ENCODE assay signal across 8 cellular contexts in the genomic region with DNA sequence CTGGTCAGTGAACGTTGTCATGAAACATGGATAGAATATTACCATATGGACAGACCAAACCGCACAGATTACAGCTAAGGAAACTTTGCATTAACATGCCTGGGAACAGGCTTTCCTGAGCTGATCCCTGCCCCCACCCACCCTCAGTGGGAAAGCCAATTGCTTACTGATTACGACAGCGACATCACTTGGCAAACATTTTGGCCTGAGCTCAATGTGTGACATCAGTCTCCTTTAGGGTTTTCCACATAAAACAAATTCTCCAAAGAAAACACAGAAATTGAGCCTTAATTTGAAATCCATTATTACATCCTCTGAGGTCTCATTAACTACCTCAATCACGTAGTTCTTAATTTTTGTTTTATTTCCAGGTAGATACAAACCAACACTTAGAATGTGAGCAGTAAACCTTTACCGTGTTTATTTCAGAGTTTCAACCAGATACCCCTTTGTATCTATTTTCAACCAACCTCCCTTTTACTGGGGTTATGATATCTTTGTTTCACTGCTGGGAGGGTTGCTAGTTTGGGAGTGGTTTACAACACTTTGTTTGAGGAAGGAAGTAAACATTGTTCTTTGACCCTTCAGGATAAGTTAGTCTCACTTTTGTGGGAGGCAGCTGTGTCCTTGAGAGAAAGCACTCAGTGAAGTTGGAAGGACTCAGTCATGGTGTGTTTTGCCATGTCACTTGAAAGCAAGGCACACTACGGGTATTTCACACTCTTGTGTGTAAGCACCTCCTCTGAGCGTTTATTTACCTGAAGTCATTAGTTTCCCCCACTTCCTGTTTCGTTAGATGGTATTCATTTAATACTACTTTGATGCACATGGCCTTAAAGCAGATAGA.
DNase-seq lines count a peak whose midpoint lies in the region; ATAC-seq and TF ChIP-seq lines count a peak whose summit lies in the region.

No MANE protein-coding gene starts in this region.

- H3K4me1 Mint-ChIP-seq in type B pancreatic cell (ENCODE audit: unreplicated experiment) (peaks cover 21% of the 10 kb centered on the region), natural killer cell (peaks cover 7% of the 10 kb centered on the region in 2 donors)

- H3K9me3 Mint-ChIP-seq in type B pancreatic cell (peaks cover 16% of the 10 kb centered on the region), natural killer cell (no peaks in the 10 kb centered on the region)

- H3K9me3 ChIP-seq in BE2C, result no peaks in the 10 kb centered on the region; the same call in 1 of the 2 replicates

- H3K4me3 ChIP-seq in BE2C (ENCODE audit: low read depth, low read length) (no peak overlapping the region), astrocyte of the spinal cord (ENCODE audit: low read depth, low read length) (no peak overlapping the region)

- TF ChIP-seq RAD21 in Ishikawa (IDR thresholded peaks at IDR 0.05; ENCODE audit: low read depth), result no peak

- H3K36me3 Mint-ChIP-seq in type B pancreatic cell, result peaks cover 19% of the 10 kb centered on the region
- H3K36me3 Mint-ChIP-seq in natural killer cell, result no peaks in the 10 kb centered on the region

- no peaks in the 10 kb centered on the region for H3K27me3 ChIP-seq in BE2C

- H3K27me3 Mint-ChIP-seq in type B pancreatic cell, result no peaks in the 10 kb centered on the region
- no peaks in the 10 kb centered on the region for H3K27me3 Mint-ChIP-seq in natural killer cell (ENCODE audit: low read depth in 2 of 2)

- in situ Hi-C loops in astrocyte of the spinal cord (cut with HindIII; ENCODE audit: low sequenced_read_pairs), result no loop called here

- intact Hi-C loops in left colon (cut with DNase I, micrococcal nuclease) (no loop called here), natural killer cell (cut with micrococcal nuclease) (no loop called here)

- peaks cover 19% of the 10 kb centered on the region for H3K4me1 ChIP-seq in BE2C

- peak; percentile 36 for DNase-seq in BE2C
- DNase-seq in astrocyte of the spinal cord (ENCODE audit: low read depth, low spot score), result peak; percentile 38
- peak; percentile 68 to 74 for DNase-seq in left colon
- no peak for DNase-seq in type B pancreatic cell (ENCODE audit: extremely low spot score, unreplicated experiment)
- no peak for DNase-seq in natural killer cell
- no peak for DNase-seq in foreskin melanocyte
- DNase-seq in NCI-H524 treated with DMSO at 0.1 percent for 48 hours (lab: John Stamatoyannopoulos, UW), result no peak

- TF ChIP-seq CTCF in BE2C (IDR thresholded peaks at IDR 0.05; ENCODE audit: low read depth, low read length) (no peak), astrocyte of the spinal cord (IDR thresholded peaks at IDR 0.05; ENCODE audit: low read depth, low read length) (no peak), type B pancreatic cell (conservative IDR thresholded peaks at IDR 0.05) (no peak), natural killer cell (IDR thresholded peaks at IDR 0.05) (no peak)

- H3K4me3 Mint-ChIP-seq in type B pancreatic cell (no peak overlapping the region), natural killer cell (no peak overlapping the region)

- H3K27ac Mint-ChIP-seq in type B pancreatic cell (peak overlapping the region; percentile 68), natural killer cell (no peak overlapping the region)

- ATAC-seq in left colon, result peak; percentile 93
- no peak for ATAC-seq in natural killer cell

- no peaks in the 10 kb centered on the region for H3K36me3 ChIP-seq in BE2C

- no peak for TF ChIP-seq EP300 in Ishikawa (IDR thresholded peaks at IDR 0.05; ENCODE audit: borderline replicate concordance)

TF ChIP-seq in Ishikawa, 13 proteins besides CTCF, POLR2A, EP300 and RAD21:
- TF ChIP-seq CEBPB (IDR thresholded peaks at IDR 0.05) (no peak), NFIC (IDR thresholded peaks at IDR 0.05) (peak; percentile 45; the same call in 1 of the 2 replicates)
- TF ChIP-seq, protein P1, sequence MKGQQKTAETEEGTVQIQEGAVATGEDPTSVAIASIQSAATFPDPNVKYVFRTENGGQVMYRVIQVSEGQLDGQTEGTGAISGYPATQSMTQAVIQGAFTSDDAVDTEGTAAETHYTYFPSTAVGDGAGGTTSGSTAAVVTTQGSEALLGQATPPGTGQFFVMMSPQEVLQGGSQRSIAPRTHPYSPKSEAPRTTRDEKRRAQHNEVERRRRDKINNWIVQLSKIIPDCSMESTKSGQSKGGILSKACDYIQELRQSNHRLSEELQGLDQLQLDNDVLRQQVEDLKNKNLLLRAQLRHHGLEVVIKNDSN (IDR thresholded peaks at IDR 0.05), result no peak

Comparison
In these comparisons a context has a peak if more than half of its experiments do, and no peak if none do; other contexts are left out.
1. DNase-seq: peak in BE2C (single experiment), astrocyte of the spinal cord (single experiment) and left colon (2 of 2); none in type B pancreatic cell (single experiment), natural killer cell (single experiment), foreskin melanocyte (single experiment) and NCI-H524 treated with DMSO at 0.1 percent for 48 hours (single experiment).